Comparison of ENCODE assay signal across 1 cellular context in the genomic region with DNA sequence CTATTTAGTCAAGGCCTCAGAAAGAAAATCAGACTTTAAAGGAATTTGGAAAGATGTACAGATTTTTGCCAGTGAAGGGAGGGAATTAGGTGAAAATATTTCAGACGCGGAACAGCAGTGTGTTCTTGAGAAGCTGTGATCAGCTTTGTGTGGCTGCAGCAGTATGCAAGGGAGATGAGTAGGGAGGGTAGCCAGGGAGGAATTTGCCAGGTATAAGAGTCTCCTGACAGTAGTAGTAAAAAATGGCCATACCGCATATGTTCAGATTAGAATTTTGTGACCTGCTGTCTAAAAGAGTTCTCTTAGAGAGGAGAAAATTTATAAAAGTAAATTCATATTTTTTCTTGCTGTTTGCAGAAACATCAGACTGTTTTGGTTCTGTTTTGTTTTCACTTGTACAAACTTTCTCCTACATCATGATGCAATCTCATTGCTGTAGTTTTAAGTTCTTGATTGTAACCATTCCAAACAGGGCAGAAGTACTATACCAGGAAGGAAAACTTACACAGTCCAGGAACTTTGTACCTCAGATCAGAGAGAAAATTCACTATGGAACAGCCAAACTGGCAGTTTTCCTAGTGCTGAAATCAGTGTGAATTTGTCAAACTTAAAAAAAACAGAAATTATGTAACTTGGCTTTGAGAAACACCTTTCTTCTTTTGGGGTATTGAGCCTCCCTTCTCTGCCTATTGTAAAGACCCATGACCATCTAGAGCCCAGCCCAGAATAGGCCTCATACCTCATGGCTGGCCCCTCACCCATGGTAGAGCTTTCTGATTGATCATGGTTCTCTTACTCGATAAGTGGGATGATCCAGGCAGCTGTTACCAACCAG.
TF ChIP-seq lines count a peak whose summit lies in the region.

No MANE protein-coding gene starts in this region.

TF ChIP-seq in HepG2, 621 proteins besides CTCF, POLR2A, EP300 and RAD21 (continued from another document and continues in another):
- TF ChIP-seq, protein P1, sequence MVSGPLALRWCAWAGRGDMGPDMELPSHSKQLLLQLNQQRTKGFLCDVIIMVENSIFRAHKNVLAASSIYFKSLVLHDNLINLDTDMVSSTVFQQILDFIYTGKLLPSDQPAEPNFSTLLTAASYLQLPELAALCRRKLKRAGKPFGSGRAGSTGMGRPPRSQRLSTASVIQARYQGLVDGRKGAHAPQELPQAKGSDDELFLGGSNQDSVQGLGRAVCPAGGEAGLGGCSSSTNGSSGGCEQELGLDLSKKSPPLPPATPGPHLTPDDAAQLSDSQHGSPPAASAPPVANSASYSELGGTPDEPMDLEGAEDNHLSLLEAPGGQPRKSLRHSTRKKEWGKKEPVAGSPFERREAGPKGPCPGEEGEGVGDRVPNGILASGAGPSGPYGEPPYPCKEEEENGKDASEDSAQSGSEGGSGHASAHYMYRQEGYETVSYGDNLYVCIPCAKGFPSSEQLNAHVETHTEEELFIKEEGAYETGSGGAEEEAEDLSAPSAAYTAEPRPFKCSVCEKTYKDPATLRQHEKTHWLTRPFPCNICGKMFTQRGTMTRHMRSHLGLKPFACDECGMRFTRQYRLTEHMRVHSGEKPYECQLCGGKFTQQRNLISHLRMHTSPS (CRISPR knock-in tag; IDR thresholded peaks at IDR 0.05; ENCODE audit: low read depth): no peak
- TF ChIP-seq KLF11 (CRISPR knock-in tag; IDR thresholded peaks at IDR 0.05) (no peak), ZNF567 (CRISPR knock-in tag; IDR thresholded peaks at IDR 0.05; ENCODE audit: borderline replicate concordance) (no peak), ZBTB20 (CRISPR knock-in tag; IDR thresholded peaks at IDR 0.05; ENCODE audit: borderline replicate concordance, low read depth) (peak; percentile 85; the same call in 1 of the 2 replicates), DPF2 (CRISPR knock-in tag; IDR thresholded peaks at IDR 0.05; ENCODE audit: borderline replicate concordance, low read depth) (no peak; the same call in 1 of the 2 replicates), CENPT (CRISPR knock-in tag; IDR thresholded peaks at IDR 0.05; ENCODE audit: low read depth) (no peak), RBFOX2 (IDR thresholded peaks at IDR 0.05; ENCODE audit: low read depth, low read length) (no peak), SOX6 (IDR thresholded peaks at IDR 0.05) (no peak), SOX6 (CRISPR knock-in tag; IDR thresholded peaks at IDR 0.05) (peak; percentile 81), NRL (CRISPR knock-in tag; IDR thresholded peaks at IDR 0.05; ENCODE audit: borderline replicate concordance) (no peak), MYC (CRISPR knock-in tag; IDR thresholded peaks at IDR 0.05; ENCODE audit: borderline replicate concordance) (no peak), ETV5 (CRISPR knock-in tag; IDR thresholded peaks at IDR 0.05; ENCODE audit: borderline replicate concordance) (peak; percentile 15; the same call in 1 of the 2 replicates), ZNF160 (CRISPR knock-in tag; IDR thresholded peaks at IDR 0.05) (no peak), RBAK (CRISPR knock-in tag; IDR thresholded peaks at IDR 0.05) (no peak), NR2F6 (IDR thresholded peaks at IDR 0.05) (no peak; the same call in 1 of the 2 replicates), NR2F6 (CRISPR knock-in tag; IDR thresholded peaks at IDR 0.05) (peak; percentile 24; the same call in 1 of the 2 replicates), KDM3A (CRISPR knock-in tag; IDR thresholded peaks at IDR 0.05; ENCODE audit: low read depth) (0 out of 2 replicates have a peak, but pooled peaks have one; percentile 38), ZNF616 (CRISPR knock-in tag; IDR thresholded peaks at IDR 0.05; ENCODE audit: low read depth) (no peak), HMG20A (CRISPR knock-in tag; IDR thresholded peaks at IDR 0.05; ENCODE audit: borderline replicate concordance) (peak; percentile 85; the same call in 1 of the 2 replicates), MEIS2 (CRISPR knock-in tag; IDR thresholded peaks at IDR 0.05) (no peak), NR2C2 (CRISPR knock-in tag; IDR thresholded peaks at IDR 0.05; ENCODE audit: borderline replicate concordance) (peak; percentile 39; the same call in 1 of the 2 replicates), HOXA5 (CRISPR knock-in tag; IDR thresholded peaks at IDR 0.05) (no peak; the same call in 1 of the 2 replicates), ZNF430 (CRISPR knock-in tag; IDR thresholded peaks at IDR 0.05) (no peak), KAT8 (CRISPR knock-in tag; IDR thresholded peaks at IDR 0.05) (peak; percentile 60)
- TF ChIP-seq, protein P2, sequence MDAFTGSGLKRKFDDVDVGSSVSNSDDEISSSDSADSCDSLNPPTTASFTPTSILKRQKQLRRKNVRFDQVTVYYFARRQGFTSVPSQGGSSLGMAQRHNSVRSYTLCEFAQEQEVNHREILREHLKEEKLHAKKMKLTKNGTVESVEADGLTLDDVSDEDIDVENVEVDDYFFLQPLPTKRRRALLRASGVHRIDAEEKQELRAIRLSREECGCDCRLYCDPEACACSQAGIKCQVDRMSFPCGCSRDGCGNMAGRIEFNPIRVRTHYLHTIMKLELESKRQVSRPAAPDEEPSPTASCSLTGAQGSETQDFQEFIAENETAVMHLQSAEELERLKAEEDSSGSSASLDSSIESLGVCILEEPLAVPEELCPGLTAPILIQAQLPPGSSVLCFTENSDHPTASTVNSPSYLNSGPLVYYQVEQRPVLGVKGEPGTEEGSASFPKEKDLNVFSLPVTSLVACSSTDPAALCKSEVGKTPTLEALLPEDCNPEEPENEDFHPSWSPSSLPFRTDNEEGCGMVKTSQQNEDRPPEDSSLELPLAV (CRISPR knock-in tag; conservative IDR thresholded peaks at IDR 0.05; ENCODE audit: low read depth): no peak
- TF ChIP-seq, protein P3, sequence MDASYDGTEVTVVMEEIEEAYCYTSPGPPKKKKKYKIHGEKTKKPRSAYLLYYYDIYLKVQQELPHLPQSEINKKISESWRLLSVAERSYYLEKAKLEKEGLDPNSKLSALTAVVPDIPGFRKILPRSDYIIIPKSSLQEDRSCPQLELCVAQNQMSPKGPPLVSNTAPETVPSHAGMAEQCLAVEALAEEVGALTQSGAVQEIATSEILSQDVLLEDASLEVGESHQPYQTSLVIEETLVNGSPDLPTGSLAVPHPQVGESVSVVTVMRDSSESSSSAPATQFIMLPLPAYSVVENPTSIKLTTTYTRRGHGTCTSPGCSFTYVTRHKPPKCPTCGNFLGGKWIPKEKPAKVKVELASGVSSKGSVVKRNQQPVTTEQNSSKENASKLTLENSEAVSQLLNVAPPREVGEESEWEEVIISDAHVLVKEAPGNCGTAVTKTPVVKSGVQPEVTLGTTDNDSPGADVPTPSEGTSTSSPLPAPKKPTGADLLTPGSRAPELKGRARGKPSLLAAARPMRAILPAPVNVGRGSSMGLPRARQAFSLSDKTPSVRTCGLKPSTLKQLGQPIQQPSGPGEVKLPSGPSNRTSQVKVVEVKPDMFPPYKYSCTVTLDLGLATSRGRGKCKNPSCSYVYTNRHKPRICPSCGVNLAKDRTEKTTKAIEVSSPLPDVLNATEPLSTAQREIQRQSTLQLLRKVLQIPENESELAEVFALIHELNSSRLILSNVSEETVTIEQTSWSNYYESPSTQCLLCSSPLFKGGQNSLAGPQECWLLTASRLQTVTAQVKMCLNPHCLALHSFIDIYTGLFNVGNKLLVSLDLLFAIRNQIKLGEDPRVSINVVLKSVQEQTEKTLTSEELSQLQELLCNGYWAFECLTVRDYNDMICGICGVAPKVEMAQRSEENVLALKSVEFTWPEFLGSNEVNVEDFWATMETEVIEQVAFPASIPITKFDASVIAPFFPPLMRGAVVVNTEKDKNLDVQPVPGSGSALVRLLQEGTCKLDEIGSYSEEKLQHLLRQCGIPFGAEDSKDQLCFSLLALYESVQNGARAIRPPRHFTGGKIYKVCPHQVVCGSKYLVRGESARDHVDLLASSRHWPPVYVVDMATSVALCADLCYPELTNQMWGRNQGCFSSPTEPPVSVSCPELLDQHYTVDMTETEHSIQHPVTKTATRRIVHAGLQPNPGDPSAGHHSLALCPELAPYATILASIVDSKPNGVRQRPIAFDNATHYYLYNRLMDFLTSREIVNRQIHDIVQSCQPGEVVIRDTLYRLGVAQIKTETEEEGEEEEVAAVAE (CRISPR knock-in tag; IDR thresholded peaks at IDR 0.05; ENCODE audit: borderline replicate concordance): no peak
- TF ChIP-seq, protein P4, sequence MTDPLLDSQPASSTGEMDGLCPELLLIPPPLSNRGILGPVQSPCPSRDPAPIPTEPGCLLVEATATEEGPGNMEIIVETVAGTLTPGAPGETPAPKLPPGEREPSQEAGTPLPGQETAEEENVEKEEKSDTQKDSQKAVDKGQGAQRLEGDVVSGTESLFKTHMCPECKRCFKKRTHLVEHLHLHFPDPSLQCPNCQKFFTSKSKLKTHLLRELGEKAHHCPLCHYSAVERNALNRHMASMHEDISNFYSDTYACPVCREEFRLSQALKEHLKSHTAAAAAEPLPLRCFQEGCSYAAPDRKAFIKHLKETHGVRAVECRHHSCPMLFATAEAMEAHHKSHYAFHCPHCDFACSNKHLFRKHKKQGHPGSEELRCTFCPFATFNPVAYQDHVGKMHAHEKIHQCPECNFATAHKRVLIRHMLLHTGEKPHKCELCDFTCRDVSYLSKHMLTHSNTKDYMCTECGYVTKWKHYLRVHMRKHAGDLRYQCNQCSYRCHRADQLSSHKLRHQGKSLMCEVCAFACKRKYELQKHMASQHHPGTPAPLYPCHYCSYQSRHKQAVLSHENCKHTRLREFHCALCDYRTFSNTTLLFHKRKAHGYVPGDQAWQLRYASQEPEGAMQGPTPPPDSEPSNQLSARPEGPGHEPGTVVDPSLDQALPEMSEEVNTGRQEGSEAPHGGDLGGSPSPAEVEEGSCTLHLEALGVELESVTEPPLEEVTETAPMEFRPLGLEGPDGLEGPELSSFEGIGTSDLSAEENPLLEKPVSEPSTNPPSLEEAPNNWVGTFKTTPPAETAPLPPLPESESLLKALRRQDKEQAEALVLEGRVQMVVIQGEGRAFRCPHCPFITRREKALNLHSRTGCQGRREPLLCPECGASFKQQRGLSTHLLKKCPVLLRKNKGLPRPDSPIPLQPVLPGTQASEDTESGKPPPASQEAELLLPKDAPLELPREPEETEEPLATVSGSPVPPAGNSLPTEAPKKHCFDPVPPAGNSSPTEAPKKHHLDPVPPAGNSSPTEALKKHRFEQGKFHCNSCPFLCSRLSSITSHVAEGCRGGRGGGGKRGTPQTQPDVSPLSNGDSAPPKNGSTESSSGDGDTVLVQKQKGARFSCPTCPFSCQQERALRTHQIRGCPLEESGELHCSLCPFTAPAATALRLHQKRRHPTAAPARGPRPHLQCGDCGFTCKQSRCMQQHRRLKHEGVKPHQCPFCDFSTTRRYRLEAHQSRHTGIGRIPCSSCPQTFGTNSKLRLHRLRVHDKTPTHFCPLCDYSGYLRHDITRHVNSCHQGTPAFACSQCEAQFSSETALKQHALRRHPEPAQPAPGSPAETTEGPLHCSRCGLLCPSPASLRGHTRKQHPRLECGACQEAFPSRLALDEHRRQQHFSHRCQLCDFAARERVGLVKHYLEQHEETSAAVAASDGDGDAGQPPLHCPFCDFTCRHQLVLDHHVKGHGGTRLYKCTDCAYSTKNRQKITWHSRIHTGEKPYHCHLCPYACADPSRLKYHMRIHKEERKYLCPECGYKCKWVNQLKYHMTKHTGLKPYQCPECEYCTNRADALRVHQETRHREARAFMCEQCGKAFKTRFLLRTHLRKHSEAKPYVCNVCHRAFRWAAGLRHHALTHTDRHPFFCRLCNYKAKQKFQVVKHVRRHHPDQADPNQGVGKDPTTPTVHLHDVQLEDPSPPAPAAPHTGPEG (CRISPR knock-in tag; IDR thresholded peaks at IDR 0.05): no peak
- TF ChIP-seq, protein P5, sequence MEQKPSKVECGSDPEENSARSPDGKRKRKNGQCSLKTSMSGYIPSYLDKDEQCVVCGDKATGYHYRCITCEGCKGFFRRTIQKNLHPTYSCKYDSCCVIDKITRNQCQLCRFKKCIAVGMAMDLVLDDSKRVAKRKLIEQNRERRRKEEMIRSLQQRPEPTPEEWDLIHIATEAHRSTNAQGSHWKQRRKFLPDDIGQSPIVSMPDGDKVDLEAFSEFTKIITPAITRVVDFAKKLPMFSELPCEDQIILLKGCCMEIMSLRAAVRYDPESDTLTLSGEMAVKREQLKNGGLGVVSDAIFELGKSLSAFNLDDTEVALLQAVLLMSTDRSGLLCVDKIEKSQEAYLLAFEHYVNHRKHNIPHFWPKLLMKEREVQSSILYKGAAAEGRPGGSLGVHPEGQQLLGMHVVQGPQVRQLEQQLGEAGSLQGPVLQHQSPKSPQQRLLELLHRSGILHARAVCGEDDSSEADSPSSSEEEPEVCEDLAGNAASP (CRISPR knock-in tag; IDR thresholded peaks at IDR 0.05; ENCODE audit: borderline replicate concordance): 0 out of 2 replicates have a peak, but pooled peaks have one; percentile 12
- TF ChIP-seq, protein P6, sequence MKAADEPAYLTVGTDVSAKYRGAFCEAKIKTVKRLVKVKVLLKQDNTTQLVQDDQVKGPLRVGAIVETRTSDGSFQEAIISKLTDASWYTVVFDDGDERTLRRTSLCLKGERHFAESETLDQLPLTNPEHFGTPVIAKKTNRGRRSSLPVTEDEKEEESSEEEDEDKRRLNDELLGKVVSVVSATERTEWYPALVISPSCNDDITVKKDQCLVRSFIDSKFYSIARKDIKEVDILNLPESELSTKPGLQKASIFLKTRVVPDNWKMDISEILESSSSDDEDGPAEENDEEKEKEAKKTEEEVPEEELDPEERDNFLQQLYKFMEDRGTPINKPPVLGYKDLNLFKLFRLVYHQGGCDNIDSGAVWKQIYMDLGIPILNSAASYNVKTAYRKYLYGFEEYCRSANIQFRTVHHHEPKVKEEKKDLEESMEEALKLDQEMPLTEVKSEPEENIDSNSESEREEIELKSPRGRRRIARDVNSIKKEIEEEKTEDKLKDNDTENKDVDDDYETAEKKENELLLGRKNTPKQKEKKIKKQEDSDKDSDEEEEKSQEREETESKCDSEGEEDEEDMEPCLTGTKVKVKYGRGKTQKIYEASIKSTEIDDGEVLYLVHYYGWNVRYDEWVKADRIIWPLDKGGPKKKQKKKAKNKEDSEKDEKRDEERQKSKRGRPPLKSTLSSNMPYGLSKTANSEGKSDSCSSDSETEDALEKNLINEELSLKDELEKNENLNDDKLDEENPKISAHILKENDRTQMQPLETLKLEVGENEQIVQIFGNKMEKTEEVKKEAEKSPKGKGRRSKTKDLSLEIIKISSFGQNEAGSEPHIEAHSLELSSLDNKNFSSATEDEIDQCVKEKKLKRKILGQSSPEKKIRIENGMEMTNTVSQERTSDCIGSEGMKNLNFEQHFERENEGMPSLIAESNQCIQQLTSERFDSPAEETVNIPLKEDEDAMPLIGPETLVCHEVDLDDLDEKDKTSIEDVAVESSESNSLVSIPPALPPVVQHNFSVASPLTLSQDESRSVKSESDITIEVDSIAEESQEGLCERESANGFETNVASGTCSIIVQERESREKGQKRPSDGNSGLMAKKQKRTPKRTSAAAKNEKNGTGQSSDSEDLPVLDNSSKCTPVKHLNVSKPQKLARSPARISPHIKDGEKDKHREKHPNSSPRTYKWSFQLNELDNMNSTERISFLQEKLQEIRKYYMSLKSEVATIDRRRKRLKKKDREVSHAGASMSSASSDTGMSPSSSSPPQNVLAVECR (CRISPR knock-in tag; IDR thresholded peaks at IDR 0.05; ENCODE audit: borderline replicate concordance): no peak
- TF ChIP-seq, protein P7, sequence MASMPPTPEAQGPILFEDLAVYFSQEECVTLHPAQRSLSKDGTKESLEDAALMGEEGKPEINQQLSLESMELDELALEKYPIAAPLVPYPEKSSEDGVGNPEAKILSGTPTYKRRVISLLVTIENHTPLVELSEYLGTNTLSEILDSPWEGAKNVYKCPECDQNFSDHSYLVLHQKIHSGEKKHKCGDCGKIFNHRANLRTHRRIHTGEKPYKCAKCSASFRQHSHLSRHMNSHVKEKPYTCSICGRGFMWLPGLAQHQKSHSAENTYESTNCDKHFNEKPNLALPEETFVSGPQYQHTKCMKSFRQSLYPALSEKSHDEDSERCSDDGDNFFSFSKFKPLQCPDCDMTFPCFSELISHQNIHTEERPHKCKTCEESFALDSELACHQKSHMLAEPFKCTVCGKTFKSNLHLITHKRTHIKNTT (CRISPR knock-in tag; IDR thresholded peaks at IDR 0.05): no peak
- TF ChIP-seq, protein P8, sequence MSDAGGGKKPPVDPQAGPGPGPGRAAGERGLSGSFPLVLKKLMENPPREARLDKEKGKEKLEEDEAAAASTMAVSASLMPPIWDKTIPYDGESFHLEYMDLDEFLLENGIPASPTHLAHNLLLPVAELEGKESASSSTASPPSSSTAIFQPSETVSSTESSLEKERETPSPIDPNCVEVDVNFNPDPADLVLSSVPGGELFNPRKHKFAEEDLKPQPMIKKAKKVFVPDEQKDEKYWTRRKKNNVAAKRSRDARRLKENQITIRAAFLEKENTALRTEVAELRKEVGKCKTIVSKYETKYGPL (CRISPR knock-in tag; IDR thresholded peaks at IDR 0.05): peak; percentile 57; the same call in 1 of the 2 replicates
